ENCODE assay signal across 10 cellular contexts in genomic region chr15:77440378-77440999, GRCh38. TPM values are rescaled to one million over a fixed set of nuclear protein-coding genes. Genes with fewer than 3 reads are reported as not detected.
A peak's percentile ranks its signal among the peaks of the same experiment; 100 is the strongest.
DNase-seq lines count a peak whose midpoint lies in the region; ATAC-seq, FAIRE-seq and TF ChIP-seq lines count a peak whose summit lies in the region.
"Had no signal": no experiment of that assay in that cellular context is flagged by ENCODE, and none has a peak within 500 bp of the region (broad histone marks: within the 10 kb centered on the region; RNA-seq: fewer than 3 reads in every experiment).

No MANE protein-coding gene starts in this region.

- peak; percentile 68 for ATAC-seq in GM19372 (IDR thresholded peaks at IDR 0.05; ENCODE audit: low read depth, unreplicated experiment)
- ATAC-seq in HG03066 (IDR thresholded peaks at IDR 0.05; ENCODE audit: low read depth, unreplicated experiment) = peak; percentile 89

- no peak overlapping the region for H2AK5ac ChIP-seq in neuronal stem cell (ENCODE audit: low read depth, low read length)

- H3K18ac ChIP-seq in neuronal stem cell (ENCODE audit: low read length) = no peak overlapping the region

- H3K9me3 Mint-ChIP-seq in CD4-positive, alpha-beta memory T cell = no peaks in the 10 kb centered on the region

- peaks cover 21 to 27% (median 25%) of the 10 kb centered on the region in 4 donors for H3K4me1 Mint-ChIP-seq in CD4-positive, alpha-beta memory T cell

- no peak overlapping the region for H3K14ac ChIP-seq in neuronal stem cell (ENCODE audit: low read length)

- H2BK120ac ChIP-seq in neuronal stem cell (ENCODE audit: low read depth, low read length) = no peak overlapping the region

- CTCF ChIA-PET in CD4-positive, alpha-beta memory T cell (lab: Charles Lee; ENCODE audit: partially characterized antibody) = no interaction called here

- H3K79me2 ChIP-seq in ACC112 (ENCODE audit: control insufficient read depth, insufficient read depth, low read length, unreplicated experiment) = peaks cover 55% of the 10 kb centered on the region

- no peak for TF ChIP-seq CTCF in D721Med (IDR thresholded peaks at IDR 0.05; ENCODE audit: insufficient read depth, missing control alignments)

- H3K4me3 Mint-ChIP-seq in CD4-positive, alpha-beta memory T cell = no peak overlapping the region

- intact Hi-C loops in CD4-positive, alpha-beta memory T cell (cut with micrococcal nuclease) = no loop called here

- H2BK12ac ChIP-seq in neuronal stem cell (ENCODE audit: low read length) = no peak overlapping the region

- no peak overlapping the region for H3K23ac ChIP-seq in neuronal stem cell (ENCODE audit: low read depth, low read length, poor library complexity)

- H3K27ac Mint-ChIP-seq in CD4-positive, alpha-beta memory T cell = no peak overlapping the region

- no peaks in the 10 kb centered on the region for H3K9me3 ChIP-seq in adipocyte (ENCODE audit: control insufficient read depth, low read length)
- H3K9me3 ChIP-seq in CD4-positive, alpha-beta memory T cell (ENCODE audit: control insufficient read depth in 1 of 2, low read length in 2 of 2) = no peaks in the 10 kb centered on the region
- H3K9me3 ChIP-seq in neuronal stem cell (replicated peaks in 1 of 2; ENCODE audit: control insufficient read depth in 2 of 2, insufficient read depth in 1 of 2, low read depth in 1 of 2, low read length in 2 of 2) = no peaks in the 10 kb centered on the region

- no peak for FAIRE-seq in D721Med (lab: Jason Lieb, UNC)

- H3K4ac ChIP-seq in neuronal stem cell (ENCODE audit: low read length) = no peak overlapping the region

- H3K4me2 ChIP-seq in neuronal stem cell (ENCODE audit: insufficient read depth, low read length, poor library complexity, severe bottlenecking) = no peak overlapping the region

- H4K91ac ChIP-seq in neuronal stem cell (ENCODE audit: low read depth, low read length, poor library complexity) = no peak overlapping the region

- no peak overlapping the region for H2BK15ac ChIP-seq in neuronal stem cell (ENCODE audit: low read length)

- H3K27me3 ChIP-seq in ACC112 (ENCODE audit: insufficient read depth, low read length) (no peaks in the 10 kb centered on the region), adipocyte (replicated peaks; ENCODE audit: control insufficient read depth, insufficient read depth, low read length) (no peaks in the 10 kb centered on the region), neuronal stem cell (ENCODE audit: control insufficient read depth in 3 of 3, insufficient read depth in 3 of 3, low read depth in 1 of 3, low read length in 3 of 3) (no peaks in the 10 kb centered on the region)
- no peaks in the 10 kb centered on the region for H3K27me3 ChIP-seq in CD4-positive, alpha-beta memory T cell (ENCODE audit: insufficient read depth, low read length)

- no CpG with 5 or more reads among the region's 3 CpGs for WGBS in neuronal stem cell (ENCODE audit: extremely low coverage in 2 of 2, insufficient read length in 2 of 2, insufficient replicate concordance in 1 of 2), 2 donors

- no peak overlapping the region for H2BK5ac ChIP-seq in neuronal stem cell (ENCODE audit: low read length)

- no peaks in the 10 kb centered on the region for H3K27me3 Mint-ChIP-seq in CD4-positive, alpha-beta memory T cell

- H3K36me3 ChIP-seq in ACC112 (ENCODE audit: insufficient read depth, low read length) = no peaks in the 10 kb centered on the region
- H3K36me3 ChIP-seq in adipocyte (ENCODE audit: control insufficient read depth, insufficient read depth, low read length, severe bottlenecking) = no peaks in the 10 kb centered on the region
- H3K36me3 ChIP-seq in CD4-positive, alpha-beta memory T cell (ENCODE audit: insufficient read depth, low read length) = no peaks in the 10 kb centered on the region
- peaks cover 0 to 5% of the 10 kb centered on the region in 2 donors for H3K36me3 ChIP-seq in neuronal stem cell (replicated peaks in 1 of 2; ENCODE audit: control insufficient read depth in 2 of 2, insufficient read depth in 2 of 2, low read length in 2 of 2)

- POLR2A ChIA-PET in CD4-positive, alpha-beta memory T cell (lab: Charles Lee; ENCODE audit: partially characterized antibody) = no interaction called here

- H4K8ac ChIP-seq in neuronal stem cell (ENCODE audit: low read depth, low read length) = no peak overlapping the region

- H3K79me1 ChIP-seq in neuronal stem cell (ENCODE audit: low read depth, low read length) = no peaks in the 10 kb centered on the region

- H3K27ac ChIP-seq in ACC112 (ENCODE audit: low read depth, low read length) = peak overlapping the region; percentile 24; the same call in 1 of the 2 replicates
- no peak overlapping the region for H3K27ac ChIP-seq in CD4-positive, alpha-beta memory T cell (ENCODE audit: low read depth, low read length)
- no peak overlapping the region for H3K27ac ChIP-seq in neuronal stem cell (replicated peaks; ENCODE audit: low read length)

- H2AFZ ChIP-seq in ACC112 (ENCODE audit: low read length, unreplicated experiment) (no peak overlapping the region), neuronal stem cell (ENCODE audit: low read length) (no peak overlapping the region)

- H3K4me3 ChIP-seq in ACC112 (ENCODE audit: low read depth, low read length) (no peak overlapping the region), adipocyte (ENCODE audit: low read length) (no peak overlapping the region), neuronal stem cell (ENCODE audit: low read length in 2 of 2) (no peak overlapping the region)
- no peak overlapping the region for H3K4me3 ChIP-seq in CD4-positive, alpha-beta memory T cell (ENCODE audit: low read length in 2 of 2)

- H3K36me3 Mint-ChIP-seq in CD4-positive, alpha-beta memory T cell = peaks cover 0 to 6% of the 10 kb centered on the region in 2 donors

- DNase-seq in adipocyte (ENCODE audit: low read depth) (peak; percentile 63), D721Med (ENCODE audit: insufficient read length, low spot score) (no peak), neuronal stem cell (ENCODE audit: low spot score) (no peak)
- DNase-seq in stimulated activated CD4-positive, alpha-beta T cell treated with anti-CD3 and anti-CD28 coated beads, Interleukin-15, amount 100 ng/mL, for 24 hours = no peak
- DNase-seq in CD4-positive, alpha-beta memory T cell = no peak
- DNase-seq: NCI-H524; stimulated activated CD8-positive, alpha-beta memory T cell treated with anti-CD3 and anti-CD28 coated beads, Interleukin-4, amount 100 ng/mL, for 48 hours had no signal

- H3K9ac ChIP-seq in adipocyte (ENCODE audit: low read length) = no peak overlapping the region
- no peak overlapping the region for H3K9ac ChIP-seq in neuronal stem cell (ENCODE audit: low read depth, low read length, poor library complexity)

- H3K4me1 ChIP-seq in ACC112 (ENCODE audit: control insufficient read depth, insufficient read depth, low read length, unreplicated experiment) (peaks cover 12% of the 10 kb centered on the region), adipocyte (ENCODE audit: control insufficient read depth, insufficient read depth, low read length) (peaks cover 8% of the 10 kb centered on the region), neuronal stem cell (ENCODE audit: control insufficient read depth in 2 of 2, insufficient read depth in 1 of 2, low read depth in 1 of 2, low read length in 2 of 2) (no peaks in the 10 kb centered on the region)
- no peaks in the 10 kb centered on the region for H3K4me1 ChIP-seq in CD4-positive, alpha-beta memory T cell (ENCODE audit: insufficient read depth, low read length)

RNA-seq across cellular contexts. Expression of gene HMG20A, which starts 19.8 kb away (rescaled TPM):
- total RNA-seq in CD4-positive, alpha-beta memory T cell = 10 to 100 TPM; 43.5 to 49.6 TPM
- polyA plus RNA-seq in CD4-positive, alpha-beta memory T cell = 10 to 100 TPM; 29.7 to 40.8 TPM
- 46.9 TPM for polyA plus RNA-seq in neuronal stem cell (2013, experiment 1 of 2)
- 49.4 TPM for polyA plus RNA-seq in neuronal stem cell (2013, experiment 2 of 2)

RNA-seq across cellular contexts. Expression of gene PEAK1, which starts 20.6 kb away (rescaled TPM):
- 10 to 100 TPM in 1 of 2 experiments, 1 to 10 TPM in 1; 7.8 to 10.1 TPM for total RNA-seq in CD4-positive, alpha-beta memory T cell
- 1 to 10 TPM in 1 of 2 donors, not detected in 1; 2.2 TPM for polyA plus RNA-seq in CD4-positive, alpha-beta memory T cell
- 9.7 TPM for polyA plus RNA-seq in neuronal stem cell (2013, experiment 1 of 2)
- 9.7 TPM for polyA plus RNA-seq in neuronal stem cell (2013, experiment 2 of 2)
